In genomic region chrX:74458738-74459137, GRCh38 we compare ENCODE assay signal across 1 cellular context.
TF ChIP-seq lines count a peak whose summit lies in the region.

No MANE protein-coding gene starts in this region.

TF ChIP-seq in IMR-90, 13 proteins besides CTCF, POLR2A, EP300 and RAD21 (continued from another document):
- peak; percentile 36; the same call in 1 of the 2 replicates for TF ChIP-seq SMC3 (IDR thresholded peaks at IDR 0.05; ENCODE audit: low read depth, low read length)
- TF ChIP-seq, protein P1, sequence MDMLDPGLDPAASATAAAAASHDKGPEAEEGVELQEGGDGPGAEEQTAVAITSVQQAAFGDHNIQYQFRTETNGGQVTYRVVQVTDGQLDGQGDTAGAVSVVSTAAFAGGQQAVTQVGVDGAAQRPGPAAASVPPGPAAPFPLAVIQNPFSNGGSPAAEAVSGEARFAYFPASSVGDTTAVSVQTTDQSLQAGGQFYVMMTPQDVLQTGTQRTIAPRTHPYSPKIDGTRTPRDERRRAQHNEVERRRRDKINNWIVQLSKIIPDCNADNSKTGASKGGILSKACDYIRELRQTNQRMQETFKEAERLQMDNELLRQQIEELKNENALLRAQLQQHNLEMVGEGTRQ (IDR thresholded peaks at IDR 0.05; ENCODE audit: low read depth, low read length): no peak
- TF ChIP-seq MXI1 (IDR thresholded peaks at IDR 0.05; ENCODE audit: borderline replicate concordance, low read depth, low read length): no peak
TF ChIP-seq in IMR-90: peak in this region for 2.
